In the genomic region with DNA sequence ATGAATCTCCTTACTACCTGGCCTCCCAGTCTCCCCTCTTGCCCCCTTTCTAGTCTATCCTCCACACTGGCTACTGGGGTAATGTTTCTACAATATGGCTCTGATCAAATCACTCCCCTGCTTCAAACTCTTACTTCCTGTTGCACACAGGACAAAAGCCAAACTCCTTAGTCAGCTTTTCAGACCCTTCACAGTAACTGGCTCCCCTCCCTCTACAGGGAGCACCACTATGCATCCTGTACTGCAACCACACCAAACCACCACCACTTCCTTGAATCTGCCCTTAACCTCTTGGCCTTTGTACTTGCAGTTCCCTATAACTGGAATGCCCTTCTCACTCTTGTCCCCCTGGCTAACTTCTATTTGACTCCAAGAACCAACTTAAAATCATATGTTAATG, we compare ENCODE assay signal across 8 cellular contexts. TPM values are rescaled to one million over a fixed set of nuclear protein-coding genes. Genes with fewer than 3 reads are reported as not detected.
DNase-seq lines count a peak whose midpoint lies in the region; TF ChIP-seq lines count a peak whose summit lies in the region.
"Had no signal": no experiment of that assay in that cellular context is flagged by ENCODE, and none has a peak within 500 bp of the region (broad histone marks: within the 10 kb centered on the region; RNA-seq: fewer than 3 reads in every experiment).

No MANE protein-coding gene starts in this region.

- H4K8ac ChIP-seq in neuronal stem cell (ENCODE audit: low read depth, low read length), result no peak overlapping the region
- no peak overlapping the region for H4K8ac ChIP-seq in H9 (replicated peaks; ENCODE audit: insufficient read length, low read depth, low read length)

- no peak overlapping the region for H3K23ac ChIP-seq in neuronal stem cell (ENCODE audit: low read depth, low read length, poor library complexity)
- no peak overlapping the region for H3K23ac ChIP-seq in H9 (ENCODE audit: insufficient read length, low read depth, low read length)

- no peak overlapping the region for H2BK120ac ChIP-seq in neuronal stem cell (ENCODE audit: low read depth, low read length)
- H2BK120ac ChIP-seq in H9 (ENCODE audit: low read depth, low read length, poor library complexity, severe bottlenecking), result no peak overlapping the region

- H3K79me1 ChIP-seq in neuronal stem cell (ENCODE audit: low read depth, low read length), result no peaks in the 10 kb centered on the region
- H3K79me1 ChIP-seq in H9 (ENCODE audit: insufficient read depth, low read depth, low read length, poor library complexity, severe bottlenecking), result no peaks in the 10 kb centered on the region

- H3K4me1 ChIP-seq in neuronal stem cell (ENCODE audit: control insufficient read depth in 2 of 2, insufficient read depth in 1 of 2, low read depth in 1 of 2, low read length in 2 of 2), result peaks cover 0 to 4% of the 10 kb centered on the region in 2 donors
- no peaks in the 10 kb centered on the region; the same call in 1 of the 2 replicates for H3K4me1 ChIP-seq in H9 (ENCODE audit: insufficient read depth, low read length)

- no peak overlapping the region for H3K4me3 Mint-ChIP-seq in H9

- H3K27me3 ChIP-seq in neuronal stem cell (ENCODE audit: control insufficient read depth in 3 of 3, insufficient read depth in 3 of 3, low read depth in 1 of 3, low read length in 3 of 3) (peaks cover 0 to 30% (median 7%) of the 10 kb centered on the region in 3 experiments), H9 (ENCODE audit: insufficient read depth, low read length) (peaks cover 2% of the 10 kb centered on the region; the same call in 1 of the 2 replicates)

- H4K20me1 ChIP-seq in H9 (ENCODE audit: control insufficient read depth, insufficient read depth, insufficient read length), result no peaks in the 10 kb centered on the region

- H3K27ac ChIP-seq in neuronal stem cell (replicated peaks; ENCODE audit: low read length) (no peak overlapping the region), H9 (ENCODE audit: insufficient read length, low read depth, low read length) (no peak overlapping the region)

- TF ChIP-seq CTCF in NB4 (IDR thresholded peaks at IDR 0.05; ENCODE audit: low read depth, low read length) (no peak), H9 (conservative IDR thresholded peaks at IDR 0.05) (no peak)

- no peaks in the 10 kb centered on the region; a peak in 1 of 5 replicates for H3K9me3 Mint-ChIP-seq in H9

- H2BK12ac ChIP-seq in neuronal stem cell (ENCODE audit: low read length) (no peak overlapping the region), H9 (ENCODE audit: insufficient read length, low read depth, low read length) (no peak overlapping the region)

- H3K4me1 Mint-ChIP-seq in H9, result peaks cover 7 to 14% of the 10 kb centered on the region in 2 experiments

- peak overlapping the region; percentile 55 for H2AFZ ChIP-seq in neuronal stem cell (ENCODE audit: low read length)
- H2AFZ ChIP-seq in H9 (ENCODE audit: low read length), result no peak overlapping the region

- H3K4ac ChIP-seq in neuronal stem cell (ENCODE audit: low read length) (no peak overlapping the region), H9 (ENCODE audit: low read depth, low read length) (no peak overlapping the region)

- no peak overlapping the region for H4K5ac ChIP-seq in H9 (ENCODE audit: insufficient read length, low read depth, low read length)

- H3K79me2 ChIP-seq in H9 (ENCODE audit: insufficient read depth, low read length), result no peaks in the 10 kb centered on the region; the same call in 1 of the 2 replicates

- H3K27me3 Mint-ChIP-seq in H9 (ENCODE audit: low read depth), result peaks cover 19% of the 10 kb centered on the region

- no peak overlapping the region for H3K27ac Mint-ChIP-seq in H9

- H3K4me3 ChIP-seq in NB4 (ENCODE audit: low read depth, low read length), result no peak overlapping the region
- H3K4me3 ChIP-seq in neuronal stem cell (ENCODE audit: low read length in 2 of 2), result no peak overlapping the region

- no peaks in the 10 kb centered on the region; a peak in 1 of 7 replicates for H3K36me3 Mint-ChIP-seq in H9 (ENCODE audit: insufficient read depth in 1 of 3, low read depth in 3 of 3)

- H3K56ac ChIP-seq in H9 (ENCODE audit: insufficient read length, low read depth, low read length), result no peak overlapping the region

- H3T11ph ChIP-seq in H9 (ENCODE audit: low read length), result no peak overlapping the region

- H3K4me2 ChIP-seq in neuronal stem cell (ENCODE audit: insufficient read depth, low read length, poor library complexity, severe bottlenecking) (no peak overlapping the region), H9 (ENCODE audit: insufficient read depth, insufficient read length, low read length) (no peak overlapping the region)

- H2BK20ac ChIP-seq in H9 (ENCODE audit: low read depth, low read length, poor library complexity, severe bottlenecking), result no peak overlapping the region

- H2AK5ac ChIP-seq in neuronal stem cell (ENCODE audit: low read depth, low read length) (no peak overlapping the region), H9 (ENCODE audit: insufficient read length, low read length) (no peak overlapping the region)

- H2BK5ac ChIP-seq in neuronal stem cell (ENCODE audit: low read length), result no peak overlapping the region
- no peak overlapping the region for H2BK5ac ChIP-seq in H9 (ENCODE audit: insufficient read length, low read length)

- DNase-seq in GF-D8 (lab: John Stamatoyannopoulos, UW) (peak; percentile 69), NB4 (ENCODE audit: low read depth) (peak; percentile 70), neuronal stem cell (ENCODE audit: low spot score) (no peak), NCI-H1105 treated with DMSO at 0.1 percent for 48 hours (lab: John Stamatoyannopoulos, UW) (no peak), H9 (no peak)
- DNase-seq in central memory CD4-positive, alpha-beta T cell, result peak; percentile 40
- DNase-seq in stimulated activated CD4-positive, alpha-beta T cell treated with anti-CD3 and anti-CD28 coated beads, Interleukin-4, amount 100 ng/mL, for 1 hour, result no peak
- DNase-seq: mammary epithelial cell had no signal

- H2BK15ac ChIP-seq in neuronal stem cell (ENCODE audit: low read length), result no peak overlapping the region
- H2BK15ac ChIP-seq in H9 (ENCODE audit: low read depth, low read length), result no peak overlapping the region

- H3K14ac ChIP-seq in neuronal stem cell (ENCODE audit: low read length) (no peak overlapping the region), H9 (ENCODE audit: insufficient read depth, low read length) (no peak overlapping the region)

- H3K23me2 ChIP-seq in H9 (ENCODE audit: insufficient read length, low read depth, low read length, poor library complexity, severe bottlenecking), result no peaks in the 10 kb centered on the region

- H3K18ac ChIP-seq in neuronal stem cell (ENCODE audit: low read length) (no peak overlapping the region), H9 (ENCODE audit: insufficient read length, low read depth, low read length) (no peak overlapping the region)

- H3K36me3 ChIP-seq in neuronal stem cell (replicated peaks in 1 of 2; ENCODE audit: control insufficient read depth in 2 of 2, insufficient read depth in 2 of 2, low read length in 2 of 2), result no peaks in the 10 kb centered on the region

- no peak overlapping the region for H4K91ac ChIP-seq in neuronal stem cell (ENCODE audit: low read depth, low read length, poor library complexity)
- H4K91ac ChIP-seq in H9 (ENCODE audit: insufficient read length, low read depth, low read length), result no peak overlapping the region

- TF ChIP-seq POLR2A in NB4 (IDR thresholded peaks at IDR 0.05; ENCODE audit: extremely low read depth, insufficient read length), result no peak

- no peak overlapping the region for H3K9ac ChIP-seq in neuronal stem cell (ENCODE audit: low read depth, low read length, poor library complexity)
- H3K9ac ChIP-seq in H9 (ENCODE audit: extremely low read depth, insufficient read length, low read length), result no peak overlapping the region

- no peaks in the 10 kb centered on the region for H3K9me3 ChIP-seq in neuronal stem cell (replicated peaks in 1 of 2; ENCODE audit: control insufficient read depth in 2 of 2, insufficient read depth in 1 of 2, low read depth in 1 of 2, low read length in 2 of 2)
- H3K9me3 ChIP-seq in H9 (ENCODE audit: control insufficient read depth, low read depth, low read length), result no peaks in the 10 kb centered on the region

RNA-seq across cellular contexts. Expression of gene DEDD2, which starts 32.2 kb away (rescaled TPM):
- polyA plus RNA-seq in neuronal stem cell (2013, experiment 1 of 2), result 29.2 TPM
- polyA plus RNA-seq in neuronal stem cell (2013, experiment 2 of 2), result 27.6 TPM
- total RNA-seq in H9 (2021), result 32.3 and 33.2 TPM in 2 replicates

RNA-seq across cellular contexts. Expression of gene ZNF526, which starts 34.8 kb away (rescaled TPM):
- 5.4 TPM for polyA plus RNA-seq in neuronal stem cell (2013, experiment 1 of 2)
- polyA plus RNA-seq in neuronal stem cell (2013, experiment 2 of 2), result 5.2 TPM
- 20.5 and 23.4 TPM in 2 replicates for total RNA-seq in H9 (2021)

RNA-seq across cellular contexts. Expression of gene POU2F2, which starts 53.0 kb away (rescaled TPM):
- 2.4 TPM for polyA plus RNA-seq in neuronal stem cell (2013, experiment 1 of 2)
- polyA plus RNA-seq in neuronal stem cell (2013, experiment 2 of 2), result 2.5 TPM
- 2.8 and 2.9 TPM in 2 replicates for total RNA-seq in H9 (2021)

RNA-seq across cellular contexts. Expression of gene GSK3A, which starts 57.1 kb away (rescaled TPM):
- 67.3 TPM for polyA plus RNA-seq in neuronal stem cell (2013, experiment 1 of 2)
- polyA plus RNA-seq in neuronal stem cell (2013, experiment 2 of 2), result 64.6 TPM
- total RNA-seq in H9 (2021), result 52.4 and 53.7 TPM in 2 replicates

Comparison
In these comparisons a context has a peak if more than half of its experiments do, and no peak if none do; other contexts are left out.
1. DNase-seq: peak in GF-D8 (single experiment), NB4 (single experiment) and central memory CD4-positive, alpha-beta T cell (single experiment); none in neuronal stem cell (single experiment), stimulated activated CD4-positive, alpha-beta T cell treated with anti-CD3 and anti-CD28 coated beads, Interleukin-4, amount 100 ng/mL, for 1 hour (single experiment), NCI-H1105 treated with DMSO at 0.1 percent for 48 hours (single experiment) and H9 (single experiment).